ENCODE assay signal across 1 cellular context in genomic region chr22:36852056-36852973, GRCh38.
TF ChIP-seq lines count a peak whose summit lies in the region.

No MANE protein-coding gene starts in this region.

TF ChIP-seq in Ishikawa, 13 proteins besides CTCF, POLR2A, EP300 and RAD21:
- no peak for TF ChIP-seq YY1 (IDR thresholded peaks at IDR 0.05; ENCODE audit: low read depth)
- TF ChIP-seq USF1 (IDR thresholded peaks at IDR 0.05) = peak; percentile 71
